ENCODE assay signal across 29 cellular contexts in genomic region chr11:71198823-71199165, GRCh38.
"Had no signal": no experiment of that assay in that cellular context is flagged by ENCODE, and none has a peak within 500 bp of the region (broad histone marks: within the 10 kb centered on the region; RNA-seq: fewer than 3 reads in every experiment).

No MANE protein-coding gene starts in this region.

- H3K4me1 ChIP-seq: heart right ventricle, pancreas, psoas muscle, stomach, testis, upper lobe of left lung, vagina had no signal

- H3K4me2 ChIP-seq: hepatocyte had no signal

- H3K9me3 ChIP-seq: heart right ventricle, pancreas, psoas muscle, stomach, testis, thyroid gland, transverse colon, upper lobe of left lung, vagina had no signal

- H3K27ac Mint-ChIP-seq: mesothelial cell of epicardium; stimulated activated naive B cell treated with anti-CD40 and anti-IgM and Interleukin-4, amounts not matched to agents 10 μg/mL and 1 μg/mL and 100 μg/mL, for 72 hours had no signal

- H3K27me3 ChIP-seq: hepatocyte, pancreas, stomach, testis, thyroid gland, transverse colon, upper lobe of left lung, vagina had no signal

- ATAC-seq: heart right ventricle; left cardiac atrium; left lobe of liver; pancreas; psoas muscle; sciatic nerve; stimulated activated naive B cell treated with anti-CD40 and anti-IgM and Interleukin-4, amounts not matched to agents 10 μg/mL and 1 μg/mL and 100 μg/mL, for 72 hours; stimulated activated naive CD8-positive, alpha-beta T cell treated with anti-CD3 and anti-CD28 coated beads, Interleukin-15, Interleukin-2, amounts not matched to agents 100 U/mL and 50 U/mL, for 24 hours had no signal

- H3K36me3 ChIP-seq: heart right ventricle, pancreas, stomach, thyroid gland, transverse colon, upper lobe of left lung, vagina had no signal

- H3K4me1 Mint-ChIP-seq: neural crest cell had no signal

- H3K4me3 ChIP-seq: heart right ventricle, hepatocyte, lung, pancreas, psoas muscle, skin epidermis, stomach, testis, thyroid gland, transverse colon, upper lobe of left lung, vagina had no signal

- H3K27ac ChIP-seq: heart right ventricle, hepatocyte, pancreas, psoas muscle, skin epidermis, stomach, testis, thyroid gland, transverse colon, upper lobe of left lung, vagina had no signal

- H3K4me3 Mint-ChIP-seq: mesothelial cell of epicardium; nephron; neural crest cell; stimulated activated naive B cell treated with anti-CD40 and anti-IgM and Interleukin-4, amounts not matched to agents 10 μg/mL and 1 μg/mL and 100 μg/mL, for 72 hours had no signal

- H3K9me3 Mint-ChIP-seq: mesothelial cell of epicardium, naive B cell, nephron, neural crest cell had no signal

- FAIRE-seq: pancreas had no signal

- H2AFZ ChIP-seq: hepatocyte had no signal

- DNase-seq: heart right ventricle; islet precursor cell; kidney glomerular epithelial cell; left cardiac atrium; mesendoderm; naive B cell; nucleus accumbens; stimulated activated CD4-positive, alpha-beta T cell treated with anti-CD3 and anti-CD28 coated beads, Interleukin-12 subunit alpha, Interleukin-12 subunit beta, amount 100 ng/mL, for 4 hours; stimulated activated CD4-positive, alpha-beta T cell treated with anti-CD3 and anti-CD28 coated beads, Interleukin-15, amount 100 ng/mL, for 24 hours; stimulated activated CD4-positive, alpha-beta T cell treated with anti-CD3 and anti-CD28 coated beads, Interleukin-2, amount 100 ng/mL, for 24 hours; stimulated activated CD4-positive, alpha-beta T cell treated with anti-CD3 and anti-CD28 coated beads, Interleukin-4, amount 100 ng/mL, for 1 hour; stimulated activated naive B cell treated with anti-CD40 and anti-IgM and Interleukin-4, amounts not matched to agents 10 μg/mL and 1 μg/mL and 100 μg/mL, for 72 hours; stimulated activated naive CD8-positive, alpha-beta T cell treated with anti-CD3 and anti-CD28 coated beads, Interleukin-15, Interleukin-2, amounts not matched to agents 100 U/mL and 50 U/mL, for 24 hours; stomach; thyroid gland; transverse colon; upper lobe of left lung had no signal

- H3K36me3 Mint-ChIP-seq: mesothelial cell of epicardium; naive B cell; stimulated activated naive B cell treated with anti-CD40 and anti-IgM and Interleukin-4, amounts not matched to agents 10 μg/mL and 1 μg/mL and 100 μg/mL, for 72 hours had no signal
